16 cellular contexts compared by ENCODE assay signal in genomic region chr3:175457301-175457700, GRCh38.
DNase-seq lines count a peak whose midpoint lies in the region; ATAC-seq and TF ChIP-seq lines count a peak whose summit lies in the region.
"Had no signal": no experiment of that assay in that cellular context is flagged by ENCODE, and none has a peak within 500 bp of the region (broad histone marks: within the 10 kb centered on the region; RNA-seq: fewer than 3 reads in every experiment).

No MANE protein-coding gene starts in this region.

- no peaks in the 10 kb centered on the region for H3K27me3 Mint-ChIP-seq in CD8-positive, alpha-beta T cell (ENCODE audit: low read depth)

- H3K14ac ChIP-seq in IMR-90 (replicated peaks; ENCODE audit: low read depth, low read length) = no peak overlapping the region

- no peak overlapping the region for H2AFZ ChIP-seq in IMR-90 (replicated peaks; ENCODE audit: low read length, poor library complexity)

- H3K4me3 Mint-ChIP-seq in CD8-positive, alpha-beta T cell = no peak overlapping the region

- BruUV-seq in IMR-90 (replicated peaks; lab: Mats Ljungman, UMichigan) = no TSS peak

- H3K27ac ChIP-seq in IMR-90 (ENCODE audit: insufficient read depth, low read length) (no peak overlapping the region), adrenal gland (no peak overlapping the region), suprapubic skin (no peak overlapping the region)
- H3K27ac ChIP-seq in CD8-positive, alpha-beta T cell (ENCODE audit: low read depth, low read length) = no peak overlapping the region
- H3K27ac ChIP-seq: BLaER1 treated with 17β-estradiol and CSF1 and Interleukin-3, amounts not matched to agents 10 nM and 100 nM; HL-60 had no signal

- H3K9me3 ChIP-seq in IMR-90 (ENCODE audit: control insufficient read depth, insufficient read depth, low read length) (no peaks in the 10 kb centered on the region), adrenal gland (replicated peaks in 1 of 3) (no peaks in the 10 kb centered on the region), suprapubic skin (no peaks in the 10 kb centered on the region)
- H3K9me3 ChIP-seq in CD8-positive, alpha-beta T cell (ENCODE audit: low read length) = no peaks in the 10 kb centered on the region

- no peak overlapping the region for H3K23ac ChIP-seq in IMR-90 (ENCODE audit: low read depth, low read length)

- peaks cover 21% of the 10 kb centered on the region for H3K9me3 Mint-ChIP-seq in CD8-positive, alpha-beta T cell

- in situ Hi-C loops in IMR-90 (cut with MboI; ENCODE audit: low sequenced_read_pairs) (no loop called here), KBM-7 (cut with MboI; ENCODE audit: low pct_unique_long_range_greater_than_20kb, low sequenced_read_pairs) (no loop called here)

- H2BK120ac ChIP-seq in IMR-90 (ENCODE audit: low read depth, low read length) = peak overlapping the region; percentile 49

- no peaks in the 10 kb centered on the region for H3K36me3 ChIP-seq in GM06990 (ENCODE audit: control insufficient read depth, insufficient read depth, low read length)
- H3K36me3 ChIP-seq in IMR-90 (ENCODE audit: control insufficient read depth, insufficient read depth, low read length) = no peaks in the 10 kb centered on the region
- no peaks in the 10 kb centered on the region for H3K36me3 ChIP-seq in adrenal gland (replicated peaks in 1 of 2)
- H3K36me3 ChIP-seq in CD8-positive, alpha-beta T cell (ENCODE audit: insufficient read depth, low read length) = no peaks in the 10 kb centered on the region
- H3K36me3 ChIP-seq in suprapubic skin = no peaks in the 10 kb centered on the region

- peak; percentile 14 for DNase-seq in GM06990 (ENCODE audit: extremely low read depth, insufficient read length)
- DNase-seq in IMR-90 = no peak
- DNase-seq in KBM-7 = no peak
- DNase-seq in adrenal gland = no peak
- no peak for DNase-seq in CD8-positive, alpha-beta T cell
- no peak for DNase-seq in suprapubic skin (ENCODE audit: low spot score in 2 of 2)
- DNase-seq: NCI-H1105 treated with DMSO at 0.1 percent for 48 hours, NCI-H187, NCI-H446 treated with DMSO at 0.1 percent for 48 hours, NCI-H774, T-helper 1 cell had no signal

- H3K4me1 ChIP-seq in IMR-90 (ENCODE audit: control insufficient read depth, insufficient read depth, low read length) (no peaks in the 10 kb centered on the region; the same call in 1 of the 2 replicates), adrenal gland (replicated peaks in 1 of 2) (no peaks in the 10 kb centered on the region), suprapubic skin (no peaks in the 10 kb centered on the region)
- H3K4me1 ChIP-seq in CD8-positive, alpha-beta T cell (ENCODE audit: insufficient read depth, low read length) = no peaks in the 10 kb centered on the region
- H3K4me1 ChIP-seq: BLaER1 treated with 17β-estradiol and CSF1 and Interleukin-3, amounts not matched to agents 10 nM and 100 nM had no signal

- H3K9ac ChIP-seq in IMR-90 (ENCODE audit: low read depth, low read length) = no peak overlapping the region
- H3K9ac ChIP-seq: BLaER1 treated with 17β-estradiol and CSF1 and Interleukin-3, amounts not matched to agents 10 nM and 100 nM had no signal

- no peak for TF ChIP-seq POLR2A in IMR-90 (IDR thresholded peaks at IDR 0.05; ENCODE audit: low read depth, low read length)
- TF ChIP-seq POLR2A in adrenal gland (IDR thresholded peaks at IDR 0.05) = no peak
- TF ChIP-seq POLR2A in suprapubic skin (IDR thresholded peaks at IDR 0.05) = no peak

- no peaks in the 10 kb centered on the region for H3K4me1 Mint-ChIP-seq in CD8-positive, alpha-beta T cell (ENCODE audit: low read depth)

- no peak overlapping the region for H2AK9ac ChIP-seq in IMR-90 (replicated peaks; ENCODE audit: low read depth, low read length, poor library complexity)

- no peak for TF ChIP-seq EP300 in suprapubic skin (IDR thresholded peaks at IDR 0.05)

- no peak overlapping the region for H3K4me2 ChIP-seq in IMR-90 (ENCODE audit: low read depth, low read length)
- H3K4me2 ChIP-seq: BLaER1 treated with 17β-estradiol and CSF1 and Interleukin-3, amounts not matched to agents 10 nM and 100 nM had no signal

- H4K91ac ChIP-seq in IMR-90 (ENCODE audit: insufficient read depth, low read depth, low read length) = no peak overlapping the region

- peak overlapping the region; percentile 59; the same call in 1 of the 2 replicates for H3K18ac ChIP-seq in IMR-90 (ENCODE audit: low read depth, low read length)

- H2BK5ac ChIP-seq in IMR-90 (ENCODE audit: low read depth, low read length, poor library complexity, severe bottlenecking) = no peak overlapping the region

- no peak overlapping the region for H3K4me3 ChIP-seq in GM06990 (replicated peaks; ENCODE audit: low read depth, low read length)
- H3K4me3 ChIP-seq in IMR-90 (ENCODE audit: insufficient read depth, low read depth, low read length) = no peak overlapping the region
- no peak overlapping the region for H3K4me3 ChIP-seq in adrenal gland
- no peak overlapping the region for H3K4me3 ChIP-seq in CD8-positive, alpha-beta T cell (ENCODE audit: low read depth, low read length)
- H3K4me3 ChIP-seq in suprapubic skin = no peak overlapping the region
- H3K4me3 ChIP-seq: BLaER1 treated with 17β-estradiol and CSF1 and Interleukin-3, amounts not matched to agents 10 nM and 100 nM; K562 had no signal

- peak overlapping the region; percentile 63 for H4K5ac ChIP-seq in IMR-90 (ENCODE audit: low read depth, low read length)

- dilution Hi-C loops in IMR-90 (cut with HindIII; ENCODE audit: low sequenced_read_pairs, unreplicated experiment) = no loop called here

- no CpG with 5 or more reads among the region's 2 CpGs for WGBS in IMR-90 (ENCODE audit: extremely low coverage in 2 of 2, insufficient read length in 1 of 2), 2 experiments
- WGBS in adrenal gland, 4 donors = 74 to 96% (median 78%) methylated on average over 2 of the region's 2 CpGs
- 88% methylated on average over 2 of the region's 2 CpGs for WGBS in suprapubic skin

- no peak overlapping the region for H3K4ac ChIP-seq in IMR-90 (ENCODE audit: low read depth, low read length)

- H3K27me3 ChIP-seq in GM06990 (replicated peaks; ENCODE audit: control insufficient read depth, insufficient read depth, low read length) (no peaks in the 10 kb centered on the region), IMR-90 (ENCODE audit: control insufficient read depth, insufficient read depth, low read length) (no peaks in the 10 kb centered on the region), adrenal gland (no peaks in the 10 kb centered on the region), suprapubic skin (no peaks in the 10 kb centered on the region)
- no peaks in the 10 kb centered on the region for H3K27me3 ChIP-seq in CD8-positive, alpha-beta T cell (ENCODE audit: insufficient read depth, low read length)
- H3K27me3 ChIP-seq: BLaER1 treated with 17β-estradiol and CSF1 and Interleukin-3, amounts not matched to agents 10 nM and 100 nM had no signal

- H2AK5ac ChIP-seq in IMR-90 (ENCODE audit: low read depth, low read length) = peak overlapping the region; percentile 38

- no peaks in the 10 kb centered on the region for H3K79me1 ChIP-seq in IMR-90 (ENCODE audit: low read depth in 1 of 2, low read length in 2 of 2)

- CTCF ChIA-PET in IMR-90 (lab: Yijun Ruan, JAX) = interaction anchor here (0.6 to 1.2 kb wide), 2 partner anchors 24 to 27 kb away, joined by 3 to 4 read pairs; no protein-coding TSS in a partner anchor
- CTCF ChIA-PET in CD8-positive, alpha-beta T cell (lab: Charles Lee) = no interaction called here

- ATAC-seq in GM18867 (IDR thresholded peaks at IDR 0.05; ENCODE audit: unreplicated experiment) (peak; percentile 85), HG02798 (IDR thresholded peaks at IDR 0.05; ENCODE audit: poor library complexity, unreplicated experiment) (peak; percentile 42), IMR-90 (ENCODE audit: low read depth) (no peak)
- no peak for ATAC-seq in CD8-positive, alpha-beta T cell
- ATAC-seq: K562 had no signal

- H4K8ac ChIP-seq in IMR-90 (ENCODE audit: low read depth in 2 of 2, low read length in 2 of 2) = no peak overlapping the region

- no peaks in the 10 kb centered on the region for H3K36me3 Mint-ChIP-seq in CD8-positive, alpha-beta T cell

- POLR2A ChIA-PET in IMR-90 (lab: Charles Lee; ENCODE audit: unreplicated experiment) = no interaction called here
- POLR2A ChIA-PET in CD8-positive, alpha-beta T cell (lab: Charles Lee) = no interaction called here

- H4K20me1 ChIP-seq in IMR-90 (ENCODE audit: insufficient read depth, low read length) = no peaks in the 10 kb centered on the region
- H4K20me1 ChIP-seq: BLaER1 treated with 17β-estradiol and CSF1 and Interleukin-3, amounts not matched to agents 10 nM and 100 nM had no signal

- H3K27ac Mint-ChIP-seq in CD8-positive, alpha-beta T cell = no peak overlapping the region

- H3K9me1 ChIP-seq in IMR-90 (ENCODE audit: insufficient read depth, low read length) = no peaks in the 10 kb centered on the region

- H3K56ac ChIP-seq in IMR-90 (ENCODE audit: extremely low read depth, insufficient read depth, low read length) = no peak overlapping the region

- peak overlapping the region; percentile 59; the same call in 1 of the 2 replicates for H2BK20ac ChIP-seq in IMR-90 (ENCODE audit: low read depth, low read length)

- intact Hi-C loops in IMR-90 (cut with micrococcal nuclease) = no loop called here
- intact Hi-C loops in adrenal gland (cut with DNase I) = no loop called here
- intact Hi-C loops in CD8-positive, alpha-beta T cell (cut with DNase I, micrococcal nuclease) = no loop called here

- TF ChIP-seq CTCF in GM06990 (IDR thresholded peaks at IDR 0.05; ENCODE audit: insufficient read depth, low read length, poor library complexity, severe bottlenecking) = no peak
- no peak for TF ChIP-seq CTCF in IMR-90 (conservative IDR thresholded peaks at IDR 0.05; ENCODE audit: low read depth, low read length)
- TF ChIP-seq CTCF in adrenal gland (IDR thresholded peaks at IDR 0.05) = no peak
- no peak for TF ChIP-seq CTCF in CD8-positive, alpha-beta T cell (IDR thresholded peaks at IDR 0.05)
- no peak for TF ChIP-seq CTCF in suprapubic skin (IDR thresholded peaks at IDR 0.05)

- H2BK15ac ChIP-seq in IMR-90 (ENCODE audit: low read depth, low read length) = 0 out of 3 replicates have a peak overlapping the region, but pooled peaks have one; percentile 41

- TF ChIP-seq RAD21 in IMR-90 (IDR thresholded peaks at IDR 0.05; ENCODE audit: low read length) = no peak

TF ChIP-seq in IMR-90, 13 proteins besides CTCF, POLR2A, EP300 and RAD21 (continues in another document):
- TF ChIP-seq ELK1 (IDR thresholded peaks at IDR 0.05; ENCODE audit: borderline replicate concordance, low read depth, low read length) (no peak), MAZ (IDR thresholded peaks at IDR 0.05; ENCODE audit: borderline replicate concordance, low read depth, low read length) (no peak), SMC3 (IDR thresholded peaks at IDR 0.05; ENCODE audit: low read depth, low read length) (no peak), RCOR1 (IDR thresholded peaks at IDR 0.05; ENCODE audit: insufficient replicate concordance, low read length) (no peak)

Comparison
In these comparisons a context has a peak if more than half of its experiments do, and no peak if none do; other contexts are left out.
1. ATAC-seq: peak in GM18867 (single experiment) and HG02798 (single experiment); none in IMR-90 (single experiment) and CD8-positive, alpha-beta T cell (single experiment).